ENCODE assay signal across 22 cellular contexts in the genomic region with DNA sequence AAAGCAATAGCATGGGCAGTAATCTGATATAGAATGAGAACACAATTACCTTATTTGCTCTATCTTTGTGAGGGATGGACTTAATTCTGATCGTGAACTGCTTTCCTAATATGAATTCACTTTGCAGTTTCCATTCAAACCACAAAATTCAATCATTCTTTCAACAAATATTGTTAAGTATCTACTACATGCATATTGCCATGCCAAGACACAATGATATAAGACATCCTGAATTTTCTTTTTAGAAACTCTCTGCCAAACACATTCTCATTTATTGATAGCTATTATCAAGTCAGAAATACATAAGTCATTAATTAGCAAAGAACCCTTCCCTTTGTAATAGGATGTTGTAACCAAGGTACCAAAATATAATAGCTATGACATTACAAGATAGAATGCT.
"Had no signal": no experiment of that assay in that cellular context is flagged by ENCODE, and none has a peak within 500 bp of the region (broad histone marks: within the 10 kb centered on the region; RNA-seq: fewer than 3 reads in every experiment).

No MANE protein-coding gene starts in this region.

- H3K9ac ChIP-seq: neural progenitor cell had no signal

- H3K4me1 ChIP-seq: prostate gland had no signal

- H3K79me2 ChIP-seq: hepatocyte had no signal

- ATAC-seq: activated CD8-positive, alpha-beta T cell treated with anti-CD3 and anti-CD28 coated beads for 36 hours; activated T-helper 17 cell treated with anti-CD3 and anti-CD28 coated beads, Interleukin-2, amount 50 U/mL, for 72 hours; naive thymus-derived CD4-positive, alpha-beta T cell; stimulated activated naive CD8-positive, alpha-beta T cell treated with anti-CD3 and anti-CD28 coated beads, Interleukin-15, amount 100 ng/mL, for 72 hours had no signal

- H3K27me3 ChIP-seq: hepatocyte, neural progenitor cell, right atrium auricular region, suprapubic skin had no signal

- H3K36me3 ChIP-seq: neural progenitor cell, prostate gland, right atrium auricular region, suprapubic skin had no signal

- H3K4me2 ChIP-seq: hepatocyte had no signal

- H3K9me3 ChIP-seq: prostate gland, right atrium auricular region, suprapubic skin had no signal

- H3K4me3 ChIP-seq: hepatocyte, neural progenitor cell, prostate gland, right atrium auricular region, suprapubic skin had no signal

- FAIRE-seq: endometrium, small intestine had no signal

- H2AFZ ChIP-seq: hepatocyte had no signal

- DNase-seq: activated CD4-positive, alpha-beta T cell treated with anti-CD3 and anti-CD28 coated beads for 48 hours; activated CD4-positive, CD25-positive, alpha-beta regulatory T cell; activated CD8-positive, alpha-beta T cell treated with anti-CD3 and anti-CD28 coated beads for 36 hours; activated naive CD4-positive, alpha-beta T cell; activated naive CD8-positive, alpha-beta T cell treated with anti-CD3 and anti-CD28 coated beads, Interleukin-2, amount 10 ng/mL, durations not matched to agents 7 days and 5 days; activated T-cell treated with anti-CD3 and anti-CD28 coated beads, Interleukin-2, amount 50 U/mL, for 1 hour; cortex of kidney; erythroblast; mesendoderm; naive thymus-derived CD4-positive, alpha-beta T cell; small intestine; stimulated activated CD4-positive, alpha-beta T cell treated with anti-CD3 and anti-CD28 coated beads, Interleukin-4, amount 100 ng/mL, for 1 hour; stimulated activated naive CD8-positive, alpha-beta T cell treated with anti-CD3 and anti-CD28 coated beads, Interleukin-15, amount 100 ng/mL, for 72 hours; T1000; trophoblast cell had no signal

- H3K27ac ChIP-seq: hepatocyte, neural progenitor cell, prostate gland, suprapubic skin had no signal
